15 cellular contexts compared by ENCODE assay signal in genomic region chr7:28669329-28669728, GRCh38.
"Had no signal": no experiment of that assay in that cellular context is flagged by ENCODE, and none has a peak within 500 bp of the region (broad histone marks: within the 10 kb centered on the region; RNA-seq: fewer than 3 reads in every experiment).

No MANE protein-coding gene starts in this region.

- H3K27ac ChIP-seq: testis had no signal

- H3K4me1 Mint-ChIP-seq: activated B cell treated with CpG ODN at 0.5 μM for 24 hours; activated CD4-positive, alpha-beta T cell treated with anti-CD3 and anti-CD28 coated beads, Interleukin-2, amount 10 ng/mL, durations not matched to agents 24 days and 14 days; activated naive CD4-positive, alpha-beta T cell treated with anti-CD3 and anti-CD28 coated beads, Interleukin-2, amount 10 ng/mL, durations not matched to agents 7 days and 5 days; activated T-helper 17 cell treated with anti-CD3 and anti-CD28 coated beads, Interleukin-2, amount 50 U/mL, for 72 hours; stimulated activated naive CD8-positive, alpha-beta T cell treated with anti-CD3 and anti-CD28 coated beads, Interleukin-15, amount 100 ng/mL, for 72 hours had no signal

- DNase-seq: activated B cell treated with CpG ODN at 0.5 μM for 24 hours; activated CD4-positive, alpha-beta T cell treated with anti-CD3 and anti-CD28 coated beads, Interleukin-2, amount 10 ng/mL, durations not matched to agents 24 days and 14 days; activated naive CD4-positive, alpha-beta T cell treated with anti-CD3 and anti-CD28 coated beads, Interleukin-2, amount 10 ng/mL, durations not matched to agents 7 days and 5 days; endodermal cell; hypothalamus; kidney glomerular epithelial cell; mammary epithelial cell; stimulated activated CD4-positive, alpha-beta T cell treated with anti-CD3 and anti-CD28 coated beads, Interleukin-4, amount 100 ng/mL, for 4 hours; stimulated activated naive CD8-positive, alpha-beta T cell treated with anti-CD3 and anti-CD28 coated beads, Interleukin-15, amount 100 ng/mL, for 72 hours; testis had no signal

- H3K36me3 ChIP-seq: adrenal gland had no signal

- H3K4me3 Mint-ChIP-seq: activated B cell treated with CpG ODN at 0.5 μM for 24 hours; activated CD4-positive, alpha-beta T cell treated with anti-CD3 and anti-CD28 coated beads, Interleukin-2, amount 10 ng/mL, durations not matched to agents 24 days and 14 days; activated naive CD4-positive, alpha-beta T cell treated with anti-CD3 and anti-CD28 coated beads, Interleukin-2, amount 10 ng/mL, durations not matched to agents 7 days and 5 days; activated T-helper 17 cell treated with anti-CD3 and anti-CD28 coated beads, Interleukin-2, amount 50 U/mL, for 72 hours; brain; endodermal cell; nephron; stimulated activated naive CD8-positive, alpha-beta T cell treated with anti-CD3 and anti-CD28 coated beads, Interleukin-15, amount 100 ng/mL, for 72 hours; T-helper 1 cell treated with Interleukin-12 subunit alpha and Interleukin-12 subunit beta and Interleukin-4 antibody, amounts not matched to agents 30 μg/mL and 1 μg/mL, for 36 hours had no signal

- H3K4me3 ChIP-seq: adrenal gland, testis had no signal

- H3K9me3 Mint-ChIP-seq: activated B cell treated with CpG ODN at 0.5 μM for 24 hours; activated CD4-positive, alpha-beta T cell treated with anti-CD3 and anti-CD28 coated beads, Interleukin-2, amount 10 ng/mL, durations not matched to agents 24 days and 14 days; activated naive CD4-positive, alpha-beta T cell treated with anti-CD3 and anti-CD28 coated beads, Interleukin-2, amount 10 ng/mL, durations not matched to agents 7 days and 5 days; activated T-helper 17 cell treated with anti-CD3 and anti-CD28 coated beads, Interleukin-2, amount 50 U/mL, for 72 hours; brain; endodermal cell; stimulated activated naive CD8-positive, alpha-beta T cell treated with anti-CD3 and anti-CD28 coated beads, Interleukin-15, amount 100 ng/mL, for 72 hours; T-helper 1 cell treated with Interleukin-12 subunit alpha and Interleukin-12 subunit beta and Interleukin-4 antibody, amounts not matched to agents 30 μg/mL and 1 μg/mL, for 36 hours had no signal

- ATAC-seq: activated T-helper 17 cell treated with anti-CD3 and anti-CD28 coated beads, Interleukin-2, amount 50 U/mL, for 72 hours; stimulated activated naive CD8-positive, alpha-beta T cell treated with anti-CD3 and anti-CD28 coated beads, Interleukin-15, amount 100 ng/mL, for 72 hours had no signal

- H3K9me3 ChIP-seq: adrenal gland, testis had no signal

- H3K36me3 Mint-ChIP-seq: activated naive CD4-positive, alpha-beta T cell treated with anti-CD3 and anti-CD28 coated beads, Interleukin-2, amount 10 ng/mL, durations not matched to agents 7 days and 5 days; brain had no signal

- H3K27me3 ChIP-seq: testis had no signal

- H3K4me1 ChIP-seq: testis had no signal

- H3K27ac Mint-ChIP-seq: activated B cell treated with CpG ODN at 0.5 μM for 24 hours; activated CD4-positive, alpha-beta T cell treated with anti-CD3 and anti-CD28 coated beads, Interleukin-2, amount 10 ng/mL, durations not matched to agents 24 days and 14 days; activated naive CD4-positive, alpha-beta T cell treated with anti-CD3 and anti-CD28 coated beads, Interleukin-2, amount 10 ng/mL, durations not matched to agents 7 days and 5 days; activated T-helper 17 cell treated with anti-CD3 and anti-CD28 coated beads, Interleukin-2, amount 50 U/mL, for 72 hours; endodermal cell; stimulated activated naive CD8-positive, alpha-beta T cell treated with anti-CD3 and anti-CD28 coated beads, Interleukin-15, amount 100 ng/mL, for 72 hours; T-helper 1 cell treated with Interleukin-12 subunit alpha and Interleukin-12 subunit beta and Interleukin-4 antibody, amounts not matched to agents 30 μg/mL and 1 μg/mL, for 36 hours had no signal

- H3K27me3 Mint-ChIP-seq: activated naive CD4-positive, alpha-beta T cell treated with anti-CD3 and anti-CD28 coated beads, Interleukin-2, amount 10 ng/mL, durations not matched to agents 7 days and 5 days; activated T-helper 17 cell treated with anti-CD3 and anti-CD28 coated beads, Interleukin-2, amount 50 U/mL, for 72 hours; brain; stimulated activated naive CD8-positive, alpha-beta T cell treated with anti-CD3 and anti-CD28 coated beads, Interleukin-15, amount 100 ng/mL, for 72 hours had no signal
